8 cellular contexts compared by ENCODE assay signal in genomic region chr21:38989745-38990423, GRCh38.
DNase-seq lines count a peak whose midpoint lies in the region; ATAC-seq lines count a peak whose summit lies in the region.

No MANE protein-coding gene starts in this region.

- H3K27ac Mint-ChIP-seq in activated T-helper 2 cell treated with anti-CD3 and anti-CD28 coated beads, Interferon-gamma antibody, Interleukin-2, Interleukin-4, amounts not matched to agents 10 μg/mL and 5 μg/mL and 100 μg/mL, durations not matched to agents 14 hours and 24 hours and 36 hours = no peak overlapping the region

- no peaks in the 10 kb centered on the region for H3K27me3 Mint-ChIP-seq in activated T-helper 2 cell treated with anti-CD3 and anti-CD28 coated beads, Interferon-gamma antibody, Interleukin-2, Interleukin-4, amounts not matched to agents 10 μg/mL and 5 μg/mL and 100 μg/mL, durations not matched to agents 14 hours and 24 hours and 36 hours (ENCODE audit: low read depth)

- peak; percentile 56 to 71 for DNase-seq in SJSA1 (ENCODE audit: low read depth in 1 of 2, low spot score in 2 of 2)
- DNase-seq in cardiac septum (ENCODE audit: low spot score) = peak; percentile 71
- no peak for DNase-seq in activated T-helper 2 cell treated with anti-CD3 and anti-CD28 coated beads, Interferon-gamma antibody, Interleukin-2, Interleukin-4, amounts not matched to agents 10 μg/mL and 5 μg/mL and 100 μg/mL, durations not matched to agents 14 hours and 24 hours and 36 hours (ENCODE audit: low spot score)
- no peak for DNase-seq in activated CD4-positive, alpha-beta T cell treated with anti-CD3 and anti-CD28 coated beads for 4 hours

- H3K9me3 ChIP-seq in HUES64 (ENCODE audit: insufficient read depth, low read depth, low read length) = no peaks in the 10 kb centered on the region
- no peaks in the 10 kb centered on the region for H3K9me3 ChIP-seq in SJSA1 (replicated peaks)
- no peaks in the 10 kb centered on the region for H3K9me3 ChIP-seq in skeletal muscle tissue (ENCODE audit: control insufficient read depth in 3 of 3, low read length in 3 of 3)

- peaks cover 45% of the 10 kb centered on the region for H3K4me1 Mint-ChIP-seq in activated T-helper 2 cell treated with anti-CD3 and anti-CD28 coated beads, Interferon-gamma antibody, Interleukin-2, Interleukin-4, amounts not matched to agents 10 μg/mL and 5 μg/mL and 100 μg/mL, durations not matched to agents 14 hours and 24 hours and 36 hours (ENCODE audit: low read depth)

- ATAC-seq in GM19328 (IDR thresholded peaks at IDR 0.05; ENCODE audit: unreplicated experiment) (no peak), GM19452 (IDR thresholded peaks at IDR 0.05; ENCODE audit: unreplicated experiment) (no peak)

- peaks cover 7% of the 10 kb centered on the region; the same call in 1 of the 2 replicates for H3K27me3 ChIP-seq in HUES64 (ENCODE audit: insufficient read depth, low read length)
- H3K27me3 ChIP-seq in SJSA1 (replicated peaks) = no peaks in the 10 kb centered on the region
- no peaks in the 10 kb centered on the region for H3K27me3 ChIP-seq in skeletal muscle tissue (ENCODE audit: control insufficient read depth in 3 of 3, insufficient read depth in 3 of 3, low read length in 3 of 3)

- H3K36me3 Mint-ChIP-seq in activated T-helper 2 cell treated with anti-CD3 and anti-CD28 coated beads, Interferon-gamma antibody, Interleukin-2, Interleukin-4, amounts not matched to agents 10 μg/mL and 5 μg/mL and 100 μg/mL, durations not matched to agents 14 hours and 24 hours and 36 hours (ENCODE audit: low read depth) = peaks cover 2% of the 10 kb centered on the region

- intact Hi-C loops in cardiac septum (cut with DNase I) = loop anchor here (5.0 kb wide), 2 partner anchors 63 to 83 kb away; no protein-coding TSS in a partner anchor
- intact Hi-C loops in activated T-helper 2 cell treated with anti-CD3 and anti-CD28 coated beads, Interferon-gamma antibody, Interleukin-2, Interleukin-4, amounts not matched to agents 10 μg/mL and 5 μg/mL and 100 μg/mL, durations not matched to agents 14 hours and 24 hours and 36 hours (cut with micrococcal nuclease) = loop anchor here (10.0 kb wide), 1 partner anchor 135 kb away; no protein-coding TSS in a partner anchor

- H3K27ac ChIP-seq in HUES64 (ENCODE audit: low read depth, low read length) = no peak overlapping the region
- 0 out of 2 replicates have a peak overlapping the region, but pooled peaks have one; percentile 28 for H3K27ac ChIP-seq in SJSA1
- H3K27ac ChIP-seq in skeletal muscle tissue (ENCODE audit: low read depth, low read length) = peak overlapping the region; percentile 2

- H3K4me1 ChIP-seq in HUES64 (ENCODE audit: insufficient read depth, low read length) (peaks cover 42% of the 10 kb centered on the region), SJSA1 (replicated peaks) (peaks cover 72% of the 10 kb centered on the region), skeletal muscle tissue (ENCODE audit: control insufficient read depth in 3 of 3, insufficient read depth in 3 of 3, low read length in 3 of 3) (peaks cover 81 to 94% (median 94%) of the 10 kb centered on the region in 3 donors)

- H3K36me3 ChIP-seq in HUES64 (ENCODE audit: insufficient read depth, low read length) (no peaks in the 10 kb centered on the region), SJSA1 (no peaks in the 10 kb centered on the region), skeletal muscle tissue (ENCODE audit: control insufficient read depth in 3 of 3, insufficient read depth in 3 of 3, low read length in 3 of 3) (no peaks in the 10 kb centered on the region)

- H3K4me3 Mint-ChIP-seq in activated T-helper 2 cell treated with anti-CD3 and anti-CD28 coated beads, Interferon-gamma antibody, Interleukin-2, Interleukin-4, amounts not matched to agents 10 μg/mL and 5 μg/mL and 100 μg/mL, durations not matched to agents 14 hours and 24 hours and 36 hours (ENCODE audit: low read depth) = no peak overlapping the region

- 45% methylated on average over 17 of the region's 17 CpGs for WGBS in HUES64

- H3K9me3 Mint-ChIP-seq in activated T-helper 2 cell treated with anti-CD3 and anti-CD28 coated beads, Interferon-gamma antibody, Interleukin-2, Interleukin-4, amounts not matched to agents 10 μg/mL and 5 μg/mL and 100 μg/mL, durations not matched to agents 14 hours and 24 hours and 36 hours = no peaks in the 10 kb centered on the region

- H3K9ac ChIP-seq in HUES64 (ENCODE audit: low read depth, low read length) = 0 out of 2 replicates have a peak overlapping the region, but pooled peaks have one; percentile 2
- peak overlapping the region; percentile 19 to 76 (median 63) for H3K9ac ChIP-seq in skeletal muscle tissue (ENCODE audit: low read depth in 1 of 3, low read length in 3 of 3)

- H3K4me3 ChIP-seq in HUES64 (ENCODE audit: low read length) = no peak overlapping the region
- no peak overlapping the region for H3K4me3 ChIP-seq in SJSA1
- H3K4me3 ChIP-seq in skeletal muscle tissue (ENCODE audit: low read length in 3 of 3) = peak overlapping the region; percentile 34 to 58 (median 46)

Comparison
In these comparisons a context has a peak if more than half of its experiments do, and no peak if none do; other contexts are left out.
1. H3K4me3 ChIP-seq: peak in skeletal muscle tissue (3 of 3); none in HUES64 (single experiment) and SJSA1 (single experiment).
2. DNase-seq: peak in SJSA1 (2 of 2) and cardiac septum (single experiment); none in activated T-helper 2 cell treated with anti-CD3 and anti-CD28 coated beads, Interferon-gamma antibody, Interleukin-2, Interleukin-4, amounts not matched to agents 10 μg/mL and 5 μg/mL and 100 μg/mL, durations not matched to agents 14 hours and 24 hours and 36 hours (single experiment) and activated CD4-positive, alpha-beta T cell treated with anti-CD3 and anti-CD28 coated beads for 4 hours (0 of 2).